8 cellular contexts compared by ENCODE assay signal in genomic region chr16:15704545-15704987, GRCh38. TPM values are rescaled to one million over a fixed set of nuclear protein-coding genes. Genes with fewer than 3 reads are reported as not detected.
A peak's percentile ranks its signal among the peaks of the same experiment; 100 is the strongest.
DNase-seq lines count a peak whose midpoint lies in the region; ATAC-seq, FAIRE-seq and TF ChIP-seq lines count a peak whose summit lies in the region.

No MANE protein-coding gene starts in this region.

- POLR2A ChIA-PET in IMR-90 (lab: Charles Lee; ENCODE audit: unreplicated experiment) (no interaction called here), RWPE1 (lab: Yijun Ruan, JAX; ENCODE audit: low non-redundant PET) (no interaction called here)

- H2AK9ac ChIP-seq in IMR-90 (replicated peaks; ENCODE audit: low read depth, low read length, poor library complexity), result no peak overlapping the region

- peaks cover 8% of the 10 kb centered on the region for H3K4me1 ChIP-seq in IMR-90 (ENCODE audit: control insufficient read depth, insufficient read depth, low read length)
- H3K4me1 ChIP-seq in ovary (ENCODE audit: insufficient read depth), result no peaks in the 10 kb centered on the region
- H3K4me1 ChIP-seq in thoracic aorta (ENCODE audit: control insufficient read depth in 1 of 2, low read depth in 2 of 2), result peaks cover 0 to 13% of the 10 kb centered on the region in 2 donors

- H2BK15ac ChIP-seq in IMR-90 (ENCODE audit: low read depth, low read length), result no peak overlapping the region

- DNase-seq in COR-L47 (lab: John Stamatoyannopoulos, UW) (peak; percentile 8), IMR-90 (peak; percentile 69), RWPE1 (ENCODE audit: low spot score) (peak; percentile 58), frontal cortex (ENCODE audit: low spot score in 2 of 2) (peak; percentile 70 to 72), ovary (peak; percentile 60 to 83 (median 78)), thoracic aorta (ENCODE audit: low spot score) (peak; percentile 19)
- DNase-seq in activated effector memory CD4-positive, alpha-beta T cell treated with Interleukin-2 at 50 U/mL for 16 hours, result peak; percentile 51

- H3K27ac ChIP-seq in IMR-90 (ENCODE audit: insufficient read depth, low read length) (no peak overlapping the region), RWPE1 (peak overlapping the region; percentile 25; the same call in 1 of the 2 replicates), ovary (no peak overlapping the region), thoracic aorta (peak overlapping the region in 1 of 2 donors; percentile 4)

- dilution Hi-C loops in IMR-90 (cut with HindIII; ENCODE audit: low sequenced_read_pairs, unreplicated experiment), result no loop called here

- peak; percentile 81 for TF ChIP-seq RAD21 in IMR-90 (IDR thresholded peaks at IDR 0.05; ENCODE audit: low read length)

- H2BK120ac ChIP-seq in IMR-90 (ENCODE audit: low read depth, low read length), result no peak overlapping the region

- no peak overlapping the region for H4K8ac ChIP-seq in IMR-90 (ENCODE audit: low read depth in 2 of 2, low read length in 2 of 2)

- TF ChIP-seq POLR2A in IMR-90 (IDR thresholded peaks at IDR 0.05; ENCODE audit: low read depth, low read length) (no peak), ovary (IDR thresholded peaks at IDR 0.05) (no peak)

- peaks cover 4 to 30% of the 10 kb centered on the region in 2 experiments; a peak in 3 of 4 replicates for H3K79me1 ChIP-seq in IMR-90 (ENCODE audit: low read depth in 1 of 2, low read length in 2 of 2)

- H3K9me3 ChIP-seq in IMR-90 (ENCODE audit: control insufficient read depth, insufficient read depth, low read length) (no peaks in the 10 kb centered on the region), ovary (no peaks in the 10 kb centered on the region), thoracic aorta (no peaks in the 10 kb centered on the region)

- ATAC-seq in IMR-90 (ENCODE audit: low read depth) (peak; percentile 73), thoracic aorta (ENCODE audit: insufficient number of reproducible peaks, low FRiP score, low read depth) (no peak), HG03039 (IDR thresholded peaks at IDR 0.05; ENCODE audit: unreplicated experiment) (no peak)

- H3K36me3 ChIP-seq in IMR-90 (ENCODE audit: control insufficient read depth, insufficient read depth, low read length) (peaks cover 16% of the 10 kb centered on the region), ovary (no peaks in the 10 kb centered on the region), thoracic aorta (peaks cover 72% of the 10 kb centered on the region)

- TF ChIP-seq CTCF in IMR-90 (conservative IDR thresholded peaks at IDR 0.05; ENCODE audit: low read depth, low read length), result peak; percentile 78
- TF ChIP-seq CTCF in RWPE1 (conservative IDR thresholded peaks at IDR 0.05; ENCODE audit: low read depth), result peak; percentile 71
- TF ChIP-seq CTCF in ovary (IDR thresholded peaks at IDR 0.05), result peak; percentile 40 to 65 (median 58)
- peak; percentile 71 for TF ChIP-seq CTCF in thoracic aorta (IDR thresholded peaks at IDR 0.05)

- peaks cover 3% of the 10 kb centered on the region; the same call in 1 of the 2 replicates for H4K20me1 ChIP-seq in IMR-90 (ENCODE audit: insufficient read depth, low read length)

- H3K4me2 ChIP-seq in IMR-90 (ENCODE audit: low read depth, low read length), result no peak overlapping the region

- no peak overlapping the region for H3K56ac ChIP-seq in IMR-90 (ENCODE audit: extremely low read depth, insufficient read depth, low read length)

- FAIRE-seq in frontal cortex (lab: Jason Lieb, UNC), result no peak

- H2BK20ac ChIP-seq in IMR-90 (ENCODE audit: low read depth, low read length), result no peak overlapping the region

- no peak overlapping the region for H4K5ac ChIP-seq in IMR-90 (ENCODE audit: low read depth, low read length)

- H3K18ac ChIP-seq in IMR-90 (ENCODE audit: low read depth, low read length), result no peak overlapping the region

- WGBS in IMR-90 (ENCODE audit: extremely low coverage in 2 of 2, insufficient read length in 1 of 2), 2 experiments, result no CpG with 5 or more reads among the region's 8 CpGs
- 55 to 67% (median 62%) methylated on average over 8 of the region's 8 CpGs for WGBS in ovary, 3 donors

- no peaks in the 10 kb centered on the region for H3K27me3 ChIP-seq in IMR-90 (ENCODE audit: control insufficient read depth, insufficient read depth, low read length)
- H3K27me3 ChIP-seq in ovary, result no peaks in the 10 kb centered on the region
- no peaks in the 10 kb centered on the region for H3K27me3 ChIP-seq in thoracic aorta (replicated peaks; ENCODE audit: insufficient read depth)

- intact Hi-C loops in IMR-90 (cut with micrococcal nuclease) (loop anchor here (5.0 to 10.0 kb wide), 4 partner anchors 52 to 490 kb away; partner anchors contain the start of gene NDE1), ovary (cut with DNase I) (no loop called here)

- BruUV-seq in IMR-90 (replicated peaks; lab: Mats Ljungman, UMichigan), result no TSS peak

- H3K14ac ChIP-seq in IMR-90 (replicated peaks; ENCODE audit: low read depth, low read length), result no peak overlapping the region

- no peak overlapping the region for H4K91ac ChIP-seq in IMR-90 (ENCODE audit: insufficient read depth, low read depth, low read length)

- no peak overlapping the region for H3K4ac ChIP-seq in IMR-90 (ENCODE audit: low read depth, low read length)

- H2BK5ac ChIP-seq in IMR-90 (ENCODE audit: low read depth, low read length, poor library complexity, severe bottlenecking), result no peak overlapping the region

- H3K9ac ChIP-seq in IMR-90 (ENCODE audit: low read depth, low read length), result no peak overlapping the region

- H2AFZ ChIP-seq in IMR-90 (replicated peaks; ENCODE audit: low read length, poor library complexity), result no peak overlapping the region

- in situ Hi-C loops in IMR-90 (cut with MboI; ENCODE audit: low sequenced_read_pairs), result no loop called here

- no peak overlapping the region for H2AK5ac ChIP-seq in IMR-90 (ENCODE audit: low read depth, low read length)

- H3K9me1 ChIP-seq in IMR-90 (ENCODE audit: insufficient read depth, low read length), result peaks cover 14% of the 10 kb centered on the region

- H3K4me3 ChIP-seq in IMR-90 (ENCODE audit: insufficient read depth, low read depth, low read length) (no peak overlapping the region), ovary (no peak overlapping the region), thoracic aorta (no peak overlapping the region)

- TF ChIP-seq EP300 in ovary (IDR thresholded peaks at IDR 0.05), result no peak

- no peak overlapping the region for H3K23ac ChIP-seq in IMR-90 (ENCODE audit: low read depth, low read length)

- CTCF ChIA-PET in IMR-90 (lab: Yijun Ruan, JAX), result no interaction called here
- CTCF ChIA-PET in RWPE1 (lab: Yijun Ruan, JAX), result interaction anchor here (0.7 kb wide), 2 partner anchors 62 to 190 kb away, joined by 3 read pairs; no protein-coding TSS in a partner anchor

TF ChIP-seq in IMR-90, 13 proteins besides CTCF, POLR2A, EP300 and RAD21:
- TF ChIP-seq NFE2L2 (IDR thresholded peaks at IDR 0.05; ENCODE audit: low read depth, low read length), result no peak
- TF ChIP-seq FOS (IDR thresholded peaks at IDR 0.05; ENCODE audit: low read depth, low read length), result no peak
- no peak for TF ChIP-seq RCOR1 (IDR thresholded peaks at IDR 0.05; ENCODE audit: insufficient replicate concordance, low read length)
- peak; percentile 67 for TF ChIP-seq SMC3 (IDR thresholded peaks at IDR 0.05; ENCODE audit: low read depth, low read length)
- TF ChIP-seq MXI1 (IDR thresholded peaks at IDR 0.05; ENCODE audit: borderline replicate concordance, low read depth, low read length), result no peak
- no peak for TF ChIP-seq MAZ (IDR thresholded peaks at IDR 0.05; ENCODE audit: borderline replicate concordance, low read depth, low read length)
- no peak for TF ChIP-seq RFX5 (IDR thresholded peaks at IDR 0.05; ENCODE audit: low read depth, low read length)
TF ChIP-seq in IMR-90: peak in this region for 1.

RNA-seq across cellular contexts. Expression of gene NDE1, which starts 54.5 kb away (rescaled TPM):
- total RNA-seq in IMR-90 (2012; rRNA removed), result 29.2 and 34.4 TPM in 2 replicates
- 17.3 and 22.7 TPM in 2 replicates for polyA plus RNA-seq in IMR-90 (2012; rRNA removed)
- 14.0 and 28.0 TPM in 2 replicates for polyA plus RNA-seq in IMR-90 (2012; cell fraction: cytosol; rRNA removed)
- 8.8 and 21.5 TPM in 2 replicates for polyA plus RNA-seq in IMR-90 (2012; cell fraction: nucleus; rRNA removed; ENCODE audit: low replicate concordance)
- 4.1 TPM for total RNA-seq in frontal cortex
- 10 to 100 TPM; 11.7 to 26.7 (median 22.4) TPM for total RNA-seq in ovary
- 10 to 100 TPM in 1 of 2 donors, 1 to 10 TPM in 1; 9.8 to 31.9 TPM for polyA plus RNA-seq in ovary
- 10 to 100 TPM; 26.5 to 37.0 TPM for total RNA-seq in thoracic aorta

Comparison
In these comparisons a context has a peak if more than half of its experiments do, and no peak if none do; other contexts are left out.
1. DNase-seq: peak in every context shown above with its lines; median percentile 78 in ovary; 71 in frontal cortex; 69 in IMR-90; 58 in RWPE1; 51 in activated effector memory CD4-positive, alpha-beta T cell treated with Interleukin-2 at 50 U/mL for 16 hours; 19 in thoracic aorta; 8 in COR-L47.